8 cellular contexts compared by ENCODE assay signal in the genomic region with DNA sequence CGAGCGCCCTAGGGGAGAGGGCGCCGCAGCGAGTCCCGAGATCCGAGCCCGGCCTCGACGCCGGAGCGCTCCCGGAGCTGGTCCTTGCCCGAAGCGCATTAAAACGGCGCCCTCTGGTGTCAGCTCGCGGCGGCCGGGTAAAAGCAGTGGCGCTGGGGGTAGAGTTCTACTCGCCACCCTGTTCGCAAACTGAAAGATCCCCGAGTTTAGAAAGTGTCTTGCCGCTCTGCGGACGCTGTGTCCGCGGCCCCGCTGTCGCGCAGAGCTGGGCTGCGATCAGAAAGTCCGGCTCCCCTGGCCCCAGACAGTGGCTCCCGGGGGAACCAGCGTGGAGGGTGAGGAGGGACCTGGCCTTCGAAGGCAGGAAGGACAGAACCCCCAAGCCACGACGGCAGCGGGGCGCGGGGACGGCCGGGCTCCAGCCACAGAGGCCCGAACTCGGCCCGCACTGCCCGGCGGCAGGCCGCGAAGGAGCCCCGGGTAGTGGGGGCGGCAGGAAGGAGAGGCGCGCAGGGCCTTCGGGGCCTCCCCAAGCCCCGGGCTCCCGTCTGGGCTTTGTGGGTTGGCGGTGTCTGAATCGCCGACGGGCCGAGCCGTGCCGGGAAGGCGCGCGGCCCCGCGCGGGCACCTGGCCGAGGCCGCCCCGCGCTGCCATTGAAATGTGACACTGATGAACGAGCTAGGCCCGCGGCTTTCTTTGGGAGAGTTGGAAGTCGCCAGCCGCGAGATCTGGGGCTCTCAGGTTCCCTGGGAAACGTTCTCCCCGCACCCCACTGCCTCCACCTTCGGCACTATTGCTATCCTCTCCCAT. TPM values are rescaled to one million over a fixed set of nuclear protein-coding genes. Genes with fewer than 3 reads are reported as not detected.
DNase-seq lines count a peak whose midpoint lies in the region; ATAC-seq and TF ChIP-seq lines count a peak whose summit lies in the region.

No MANE protein-coding gene starts in this region.

- TF ChIP-seq CTCF in adrenal gland (IDR thresholded peaks at IDR 0.05) (peak; percentile 78 to 94 (median 92)), heart right ventricle (IDR thresholded peaks at IDR 0.05) (peak; percentile 82 to 96 (median 94)), tibial nerve (IDR thresholded peaks at IDR 0.05) (peak; percentile 85 to 97 (median 93))

- H3K4me1 ChIP-seq in adrenal gland (replicated peaks in 1 of 2) (peaks cover 0 to 5% of the 10 kb centered on the region in 2 donors), heart right ventricle (peaks cover 0 to 11% (median 5%) of the 10 kb centered on the region in 9 donors), tibial nerve (peaks cover 0 to 12% (median 0%) of the 10 kb centered on the region in 4 donors)

- intact Hi-C loops in adrenal gland (cut with DNase I): loop anchor here (2.0 to 10.0 kb wide), 5 partner anchors 61 to 802 kb away; no protein-coding TSS in a partner anchor
- intact Hi-C loops in heart right ventricle (cut with DNase I): loop anchor here (2.0 to 10.0 kb wide), 19 partner anchors 64 to 1071 kb away; no protein-coding TSS in a partner anchor
- intact Hi-C loops in posterior cingulate gyrus (cut with DNase I): loop anchor here (1.0 to 10.0 kb wide), 6 partner anchors 73 to 1068 kb away; no protein-coding TSS in a partner anchor

- peak in 1 of 2 donors; percentile 66 for TF ChIP-seq POLR2A in adrenal gland (IDR thresholded peaks at IDR 0.05)
- TF ChIP-seq POLR2A in tibial nerve (IDR thresholded peaks at IDR 0.05): no peak

- H3K27ac ChIP-seq in adrenal gland: peak overlapping the region in 4 of 5 donors; percentile 76 to 89 (median 85)
- peak overlapping the region in 9 of 10 donors; percentile 46 to 85 (median 77) for H3K27ac ChIP-seq in heart right ventricle
- H3K27ac ChIP-seq in tibial nerve: peak overlapping the region; percentile 55 to 86 (median 66)

- H3K4me3 ChIP-seq in adrenal gland (peak overlapping the region in 3 of 4 donors; percentile 15 to 65 (median 63)), heart right ventricle (peak overlapping the region; percentile 23 to 70 (median 63)), tibial nerve (peak overlapping the region; percentile 44 to 62 (median 52))

- no peaks in the 10 kb centered on the region for H3K36me3 ChIP-seq in adrenal gland (replicated peaks in 1 of 2)
- no peaks in the 10 kb centered on the region for H3K36me3 ChIP-seq in heart right ventricle
- no peaks in the 10 kb centered on the region for H3K36me3 ChIP-seq in tibial nerve

- peak; percentile 95 to 99 (median 97) for ATAC-seq in heart right ventricle

- H3K9me3 ChIP-seq in adrenal gland (replicated peaks in 1 of 3) (no peaks in the 10 kb centered on the region), heart right ventricle (no peaks in the 10 kb centered on the region), tibial nerve (no peaks in the 10 kb centered on the region)

- TF ChIP-seq EP300 in tibial nerve (IDR thresholded peaks at IDR 0.05): peak in 1 of 2 donors; percentile 41

- DNase-seq in NCI-H187 (lab: John Stamatoyannopoulos, UW) (peak; percentile 45 to 49), NCI-H187 treated with DMSO at 0.1 percent for 48 hours (lab: John Stamatoyannopoulos, UW) (no peak), HuH-7 (ENCODE audit: low spot score) (peak; percentile 87), T follicular helper cell (ENCODE audit: low read depth) (peak; percentile 71), adrenal gland (peak; percentile 90 to 95 (median 93)), heart right ventricle (peak; percentile 91 to 94), posterior cingulate gyrus (peak; percentile 63 to 97 (median 87)), tibial nerve (ENCODE audit: low spot score in 2 of 2) (peak; percentile 86 to 91)

- H3K27me3 ChIP-seq in adrenal gland (no peaks in the 10 kb centered on the region), heart right ventricle (peaks cover 0 to 14% (median 0%) of the 10 kb centered on the region in 7 donors), tibial nerve (no peaks in the 10 kb centered on the region)

- WGBS in adrenal gland, 4 donors: 4 to 40% (median 10%) methylated on average over 9 to 85 of the region's 85 CpGs
- 6 to 8% methylated on average over 79 to 85 of the region's 85 CpGs for WGBS in heart right ventricle, 2 donors
- WGBS in tibial nerve, 2 donors: 17 to 57% methylated on average over 18 to 47 of the region's 85 CpGs

RNA-seq across cellular contexts. Expression of a gene that starts 39.1 kb away (rescaled TPM):
- total RNA-seq in adrenal gland (100 to 1,000 TPM in 2 of 8 donors, 10 to 100 TPM in 6; 59.3 to 109 (median 90.2) TPM), heart right ventricle (100 to 1,000 TPM in 4 of 10 donors, 10 to 100 TPM in 6; 82.4 to 117 (median 97.5) TPM), tibial nerve (10 to 100 TPM; 71.2 to 81.4 (median 75.7) TPM)
- polyA plus RNA-seq in adrenal gland (10 to 100 TPM; 15.6 to 26.0 (median 25.0) TPM), heart right ventricle (10 to 100 TPM; 11.2 to 24.9 TPM)
